Comparison of ENCODE assay signal across 11 cellular contexts in the genomic region with DNA sequence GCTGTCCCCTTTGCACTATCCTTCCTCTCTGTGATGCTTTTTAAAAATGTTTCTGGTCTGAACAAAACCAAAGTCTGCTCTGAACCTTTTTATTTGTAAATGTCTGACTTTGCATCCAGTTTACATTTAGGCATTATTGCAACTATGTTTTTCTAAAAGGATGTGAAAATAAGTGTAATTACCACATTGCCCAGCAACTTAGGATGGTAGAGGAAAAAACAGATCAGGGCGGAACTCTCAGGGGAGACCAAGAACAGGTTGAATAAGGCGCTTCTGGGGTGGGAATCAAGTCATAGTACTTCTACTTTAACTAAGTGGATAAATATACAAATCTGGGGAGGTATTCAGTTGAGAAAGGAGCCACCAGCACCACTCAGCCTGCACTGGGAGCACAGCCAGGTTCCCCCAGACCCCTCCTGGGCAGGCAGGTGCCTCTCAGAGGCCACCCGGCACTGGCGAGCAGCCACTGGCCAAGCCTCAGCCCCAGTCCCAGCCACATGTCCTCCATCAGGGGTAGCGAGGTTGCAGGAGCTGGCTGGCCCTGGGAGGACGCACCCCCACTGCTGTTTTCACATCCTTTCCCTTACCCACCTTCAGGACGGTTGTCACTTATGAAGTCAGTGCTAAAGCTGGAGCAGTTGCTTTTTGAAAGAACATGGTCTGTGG. TPM values are rescaled to one million over a fixed set of nuclear protein-coding genes. Genes with fewer than 3 reads are reported as not detected.
DNase-seq lines count a peak whose midpoint lies in the region; ATAC-seq and TF ChIP-seq lines count a peak whose summit lies in the region.
"Had no signal": no experiment of that assay in that cellular context is flagged by ENCODE, and none has a peak within 500 bp of the region (broad histone marks: within the 10 kb centered on the region; RNA-seq: fewer than 3 reads in every experiment).

No MANE protein-coding gene starts in this region.

- intact Hi-C loops in Right ventricle myocardium inferior (cut with DNase I) (no loop called here), vagina (cut with DNase I) (no loop called here)

- H3K27ac ChIP-seq in right atrium auricular region = no peak overlapping the region
- H3K27ac ChIP-seq in coronary artery = no peak overlapping the region
- peak overlapping the region; percentile 34 for H3K27ac ChIP-seq in vagina
- H3K27ac ChIP-seq: brain microvascular endothelial cell, GM23248, prostate gland had no signal

- ATAC-seq in Right ventricle myocardium inferior = no peak
- ATAC-seq in HG03103 (IDR thresholded peaks at IDR 0.05; ENCODE audit: low read depth, unreplicated experiment) = peak; percentile 38
- no peak for ATAC-seq in GM19452 (IDR thresholded peaks at IDR 0.05; ENCODE audit: unreplicated experiment)
- ATAC-seq in HG03342 (IDR thresholded peaks at IDR 0.05; ENCODE audit: unreplicated experiment) = no peak

- in situ Hi-C loops in ACHN (cut with HindIII; ENCODE audit: low pct_ligation_motif_present, low pct_unique_long_range_greater_than_20kb, low sequenced_read_pairs) = no loop called here

- no peak for TF ChIP-seq POLR2A in vagina (IDR thresholded peaks at IDR 0.05)

- H3K4me3 ChIP-seq in right atrium auricular region = no peak overlapping the region
- no peak overlapping the region for H3K4me3 ChIP-seq in coronary artery
- no peak overlapping the region for H3K4me3 ChIP-seq in vagina
- H3K4me3 ChIP-seq: GM23248, prostate gland had no signal

- DNase-seq in right atrium auricular region (ENCODE audit: low spot score) (peak; percentile 40), Right ventricle myocardium inferior (ENCODE audit: missing footprints) (no peak), coronary artery (ENCODE audit: low spot score) (peak; percentile 71), vagina (ENCODE audit: extremely low spot score in 2 of 2) (peak; percentile 55 to 77), ACHN (no peak)
- DNase-seq: brain microvascular endothelial cell had no signal

- H3K4me1 ChIP-seq in right atrium auricular region (no peaks in the 10 kb centered on the region), vagina (no peaks in the 10 kb centered on the region)
- H3K4me1 ChIP-seq: prostate gland had no signal

- H3K27me3 ChIP-seq in right atrium auricular region (no peaks in the 10 kb centered on the region), vagina (no peaks in the 10 kb centered on the region)
- H3K27me3 ChIP-seq: brain microvascular endothelial cell had no signal

- H3K9me3 ChIP-seq in right atrium auricular region (no peaks in the 10 kb centered on the region), vagina (no peaks in the 10 kb centered on the region)
- H3K9me3 ChIP-seq: prostate gland had no signal

- H3K36me3 ChIP-seq in right atrium auricular region = no peaks in the 10 kb centered on the region
- no peaks in the 10 kb centered on the region for H3K36me3 ChIP-seq in vagina
- H3K36me3 ChIP-seq: brain microvascular endothelial cell, prostate gland had no signal

- TF ChIP-seq CTCF in right atrium auricular region (IDR thresholded peaks at IDR 0.05) = no peak
- TF ChIP-seq CTCF in coronary artery (IDR thresholded peaks at IDR 0.05) = no peak
- no peak for TF ChIP-seq CTCF in vagina (IDR thresholded peaks at IDR 0.05)

RNA-seq across cellular contexts. Expression of gene CSGALNACT2, which starts 11.4 kb away (rescaled TPM):
- 10 to 100 TPM; 10.0 to 14.9 TPM for total RNA-seq in right atrium auricular region
- total RNA-seq in Right ventricle myocardium inferior = 8.1 TPM
- 21.9 TPM for total RNA-seq in vagina

RNA-seq across cellular contexts. Expression of gene RET, which starts 50.0 kb away (rescaled TPM):
- total RNA-seq in right atrium auricular region (under 1 TPM; 0.12 to 0.44 TPM), Right ventricle myocardium inferior (7.7 TPM), vagina (7.9 TPM)
- total RNA-seq: GM23248 had no signal

Comparison
In these comparisons a context has a peak if more than half of its experiments do, and no peak if none do; other contexts are left out.
1. DNase-seq: peak in right atrium auricular region (single experiment), coronary artery (single experiment) and vagina (2 of 2); none in Right ventricle myocardium inferior (single experiment) and ACHN (single experiment).